ENCODE assay signal across 8 cellular contexts in genomic region chr10:43077421-43078171, GRCh38. TPM values are rescaled to one million over a fixed set of nuclear protein-coding genes. Genes with fewer than 3 reads are reported as not detected.
DNase-seq lines count a peak whose midpoint lies in the region; ATAC-seq and TF ChIP-seq lines count a peak whose summit lies in the region.

No MANE protein-coding gene starts in this region.

- H3K36me3 ChIP-seq in colonic mucosa (no peaks in the 10 kb centered on the region), mesodermal cell (ENCODE audit: control insufficient read depth, insufficient read depth, low read length) (no peaks in the 10 kb centered on the region), vagina (no peaks in the 10 kb centered on the region)
- H3K36me3 ChIP-seq in effector memory CD4-positive, alpha-beta T cell (ENCODE audit: control insufficient read depth, insufficient read depth, low read length) = no peaks in the 10 kb centered on the region

- H3K27me3 ChIP-seq in colonic mucosa = peaks cover 13% of the 10 kb centered on the region
- H3K27me3 ChIP-seq in vagina = no peaks in the 10 kb centered on the region
- H3K27me3 ChIP-seq in effector memory CD4-positive, alpha-beta T cell (replicated peaks; ENCODE audit: control insufficient read depth, insufficient read depth, low read length, poor library complexity, severe bottlenecking) = peaks cover 7% of the 10 kb centered on the region

- DNase-seq in Right ventricle myocardium inferior (ENCODE audit: missing footprints) (peak; percentile 49), cardiac septum (ENCODE audit: low spot score) (no peak), colonic mucosa (no peak), vagina (ENCODE audit: extremely low spot score in 2 of 2) (no peak), cerebellar cortex (ENCODE audit: low spot score) (no peak)
- no peak for DNase-seq in effector memory CD4-positive, alpha-beta T cell

- H3K4me3 ChIP-seq in colonic mucosa = peak overlapping the region; percentile 37
- peak overlapping the region; percentile 35 for H3K4me3 ChIP-seq in mesodermal cell (ENCODE audit: extremely low read depth, insufficient read depth, low read length, poor library complexity, severe bottlenecking)
- peak overlapping the region; percentile 48 to 58 for H3K4me3 ChIP-seq in vagina
- no peak overlapping the region for H3K4me3 ChIP-seq in effector memory CD4-positive, alpha-beta T cell (ENCODE audit: insufficient read depth, low read depth, low read length, poor library complexity, severe bottlenecking)

- WGBS in mesodermal cell (ENCODE audit: insufficient coverage in 2 of 2), 2 experiments = 4% methylated on average over 61 to 67 of the region's 72 CpGs

- H3K27ac ChIP-seq in colonic mucosa = no peak overlapping the region
- H3K27ac ChIP-seq in mesodermal cell (ENCODE audit: low read depth, low read length, severe bottlenecking) = no peak overlapping the region
- no peak overlapping the region for H3K27ac ChIP-seq in vagina
- H3K27ac ChIP-seq in effector memory CD4-positive, alpha-beta T cell (ENCODE audit: insufficient read depth, low read length, poor library complexity, severe bottlenecking) = no peak overlapping the region

- ATAC-seq in Right ventricle myocardium inferior (no peak), GM19351 (IDR thresholded peaks at IDR 0.05; ENCODE audit: unreplicated experiment) (no peak)

- no peaks in the 10 kb centered on the region for H3K9me3 ChIP-seq in colonic mucosa
- H3K9me3 ChIP-seq in mesodermal cell (ENCODE audit: control insufficient read depth, low read length) = no peaks in the 10 kb centered on the region
- H3K9me3 ChIP-seq in vagina = no peaks in the 10 kb centered on the region
- H3K9me3 ChIP-seq in effector memory CD4-positive, alpha-beta T cell (ENCODE audit: control insufficient read depth, low read length) = no peaks in the 10 kb centered on the region

- H3K4me1 ChIP-seq in colonic mucosa = no peaks in the 10 kb centered on the region
- H3K4me1 ChIP-seq in mesodermal cell (ENCODE audit: control insufficient read depth, insufficient read depth, low read length, poor library complexity, severe bottlenecking) = no peaks in the 10 kb centered on the region
- peaks cover 5% of the 10 kb centered on the region for H3K4me1 ChIP-seq in vagina
- H3K4me1 ChIP-seq in effector memory CD4-positive, alpha-beta T cell (ENCODE audit: control insufficient read depth, insufficient read depth, low read length, poor library complexity, severe bottlenecking) = peaks cover 7% of the 10 kb centered on the region

- H3K9ac ChIP-seq in colonic mucosa (ENCODE audit: low read depth in 2 of 2, low read length in 2 of 2) = no peak overlapping the region

- TF ChIP-seq POLR2A in vagina (IDR thresholded peaks at IDR 0.05) = no peak

- no peak for TF ChIP-seq CTCF in colonic mucosa (IDR thresholded peaks at IDR 0.05)
- TF ChIP-seq CTCF in vagina (IDR thresholded peaks at IDR 0.05) = no peak

- intact Hi-C loops in Right ventricle myocardium inferior (cut with DNase I) = loop anchor here (2.0 to 5.0 kb wide), 2 partner anchors 125 to 211 kb away; no protein-coding TSS in a partner anchor
- intact Hi-C loops in cardiac septum (cut with DNase I) = loop anchor here (5.0 kb wide), 1 partner anchor 210 kb away; no protein-coding TSS in a partner anchor
- intact Hi-C loops in colonic mucosa (cut with DNase I) = no loop called here
- intact Hi-C loops in vagina (cut with DNase I) = no loop called here

RNA-seq across cellular contexts. Expression of gene RET, which starts 0.7 kb away (rescaled TPM):
- 7.7 TPM for total RNA-seq in Right ventricle myocardium inferior
- total RNA-seq in cardiac septum = 0.94 TPM
- total RNA-seq in colonic mucosa = 1 to 10 TPM; 1.9 to 3.3 TPM
- 0.81 TPM for polyA plus RNA-seq in mesodermal cell (2013, experiment 1 of 2)
- polyA plus RNA-seq in mesodermal cell (2013, experiment 2 of 2) = 0.96 TPM
- total RNA-seq in vagina = 7.9 TPM

Comparison
In these comparisons a context has a peak if more than half of its experiments do, and no peak if none do; other contexts are left out.
1. intact Hi-C loops: an anchor here in Right ventricle myocardium inferior (2.0 to 5.0 kb wide) and cardiac septum (5.0 kb wide); none called in colonic mucosa and vagina.